Comparison of ENCODE assay signal across 1 cellular context in the genomic region with DNA sequence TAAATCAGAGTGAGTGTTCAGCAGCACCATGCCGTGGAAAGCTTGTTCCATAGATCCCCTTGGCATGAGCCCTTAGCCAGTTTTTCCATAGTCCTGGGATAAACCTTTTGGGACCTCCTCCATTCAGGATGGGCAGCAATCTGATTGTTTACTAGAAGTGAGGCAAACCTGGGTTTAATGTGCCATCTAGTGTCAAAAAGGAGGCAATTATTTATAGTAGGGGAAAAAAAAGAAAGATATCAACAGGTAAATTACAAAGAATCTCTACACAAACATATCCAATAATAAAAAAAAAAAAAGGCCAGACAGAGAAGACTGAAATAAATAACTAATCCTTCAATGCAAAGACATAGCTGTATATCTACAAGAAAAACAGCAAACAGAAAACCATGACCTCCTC.
TF ChIP-seq lines count a peak whose summit lies in the region.

No MANE protein-coding gene starts in this region.

TF ChIP-seq in K562, 482 proteins besides CTCF, POLR2A, EP300 and RAD21:
- TF ChIP-seq, protein P1, sequence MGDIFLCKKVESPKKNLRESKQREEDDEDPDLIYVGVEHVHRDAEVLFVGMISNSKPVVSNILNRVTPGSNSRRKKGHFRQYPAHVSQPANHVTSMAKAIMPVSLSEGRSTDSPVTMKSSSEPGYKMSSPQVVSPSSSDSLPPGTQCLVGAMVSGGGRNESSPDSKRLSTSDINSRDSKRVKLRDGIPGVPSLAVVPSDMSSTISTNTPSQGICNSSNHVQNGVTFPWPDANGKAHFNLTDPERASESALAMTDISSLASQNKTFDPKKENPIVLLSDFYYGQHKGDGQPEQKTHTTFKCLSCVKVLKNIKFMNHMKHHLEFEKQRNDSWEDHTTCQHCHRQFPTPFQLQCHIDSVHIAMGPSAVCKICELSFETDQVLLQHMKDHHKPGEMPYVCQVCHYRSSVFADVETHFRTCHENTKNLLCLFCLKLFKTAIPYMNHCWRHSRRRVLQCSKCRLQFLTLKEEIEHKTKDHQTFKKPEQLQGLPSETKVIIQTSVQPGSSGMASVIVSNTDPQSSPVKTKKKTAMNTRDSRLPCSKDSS (IDR thresholded peaks at IDR 0.05; ENCODE audit: low read depth, partially characterized antibody): peak; percentile 32
- no peak for TF ChIP-seq NCOA4 (IDR thresholded peaks at IDR 0.05; ENCODE audit: partially characterized antibody)
